In genomic region chr14:68306934-68307758, GRCh38 we compare ENCODE assay signal across 11 cellular contexts.
DNase-seq lines count a peak whose midpoint lies in the region; ATAC-seq and TF ChIP-seq lines count a peak whose summit lies in the region.
"Had no signal": no experiment of that assay in that cellular context is flagged by ENCODE, and none has a peak within 500 bp of the region (broad histone marks: within the 10 kb centered on the region; RNA-seq: fewer than 3 reads in every experiment).

No MANE protein-coding gene starts in this region.

- DNase-seq in Daoy (ENCODE audit: low read depth), result peak; percentile 51
- DNase-seq in NCI-H2196 (lab: John Stamatoyannopoulos, UW; ENCODE audit: unreplicated experiment), result peak; percentile 96
- DNase-seq in fibroblast of lung (ENCODE audit: low read depth in 2 of 2), result peak; percentile 44 to 90
- DNase-seq in progenitor cell of endocrine pancreas (ENCODE audit: low spot score, unreplicated experiment), result peak; percentile 33
- no peak for DNase-seq in globus pallidus (ENCODE audit: low spot score)
- DNase-seq in activated naive CD8-positive, alpha-beta T cell treated with anti-CD3 and anti-CD28 coated beads, Interleukin-2, amount 50 U/mL, for 24 hours, result no peak
- DNase-seq in iPS-NIHi7 (ENCODE audit: extremely low spot score), result no peak
- DNase-seq: activated CD4-positive, alpha-beta memory T cell treated with anti-CD3 and anti-CD28 coated beads, Interleukin-2, amount 10 ng/mL, durations not matched to agents 7 days and 5 days; dermis blood vessel endothelial cell; H7 had no signal

- H3K27me3 ChIP-seq in fibroblast of lung (ENCODE audit: control insufficient read depth, insufficient read depth, low read length), result no peaks in the 10 kb centered on the region

- no peaks in the 10 kb centered on the region for H3K79me2 ChIP-seq in fibroblast of lung (ENCODE audit: control insufficient read depth, insufficient read depth, low read length)

- H3K4me3 ChIP-seq in fibroblast of lung (replicated peaks in 1 of 4; ENCODE audit: control extremely low read depth in 1 of 4, insufficient read depth in 1 of 4, low read depth in 3 of 4, low read length in 4 of 4), result no peak overlapping the region

- peaks cover 45% of the 10 kb centered on the region for H3K4me1 Mint-ChIP-seq in progenitor cell of endocrine pancreas (ENCODE audit: low read depth)
- peaks cover 33% of the 10 kb centered on the region for H3K4me1 Mint-ChIP-seq in activated naive CD8-positive, alpha-beta T cell treated with anti-CD3 and anti-CD28 coated beads, Interleukin-2, amount 50 U/mL, for 24 hours

- H3K4me2 ChIP-seq in fibroblast of lung (ENCODE audit: extremely low read depth, insufficient read depth, low read length), result peak overlapping the region; percentile 28

- H2AFZ ChIP-seq in fibroblast of lung (ENCODE audit: low read length), result no peak overlapping the region

- peaks cover 7% of the 10 kb centered on the region for H3K36me3 Mint-ChIP-seq in progenitor cell of endocrine pancreas (ENCODE audit: insufficient read depth)
- H3K36me3 Mint-ChIP-seq in activated naive CD8-positive, alpha-beta T cell treated with anti-CD3 and anti-CD28 coated beads, Interleukin-2, amount 50 U/mL, for 24 hours (ENCODE audit: low read depth), result peaks cover 4% of the 10 kb centered on the region

- peak overlapping the region; percentile 26 for H3K27ac ChIP-seq in fibroblast of lung (ENCODE audit: insufficient read depth, low read length)

- no peaks in the 10 kb centered on the region for H3K9me3 ChIP-seq in fibroblast of lung (ENCODE audit: control insufficient read depth, insufficient read depth, low read depth, low read length)

- peak overlapping the region; percentile 93 for H3K27ac Mint-ChIP-seq in progenitor cell of endocrine pancreas
- no peak overlapping the region for H3K27ac Mint-ChIP-seq in activated naive CD8-positive, alpha-beta T cell treated with anti-CD3 and anti-CD28 coated beads, Interleukin-2, amount 50 U/mL, for 24 hours
- H3K27ac Mint-ChIP-seq: activated CD4-positive, alpha-beta memory T cell treated with anti-CD3 and anti-CD28 coated beads, Interleukin-2, amount 10 ng/mL, durations not matched to agents 7 days and 5 days had no signal

- H3K36me3 ChIP-seq in fibroblast of lung (ENCODE audit: control insufficient read depth, insufficient read depth, low read length), result no peaks in the 10 kb centered on the region

- H3K4me1 ChIP-seq in fibroblast of lung (ENCODE audit: control insufficient read depth, extremely low read depth, insufficient read depth, low read length), result peaks cover 3% of the 10 kb centered on the region

- H3K9ac ChIP-seq in fibroblast of lung (ENCODE audit: insufficient read depth, low read length), result no peak overlapping the region

- H3K9me3 Mint-ChIP-seq in progenitor cell of endocrine pancreas (ENCODE audit: low read depth), result peaks cover 8% of the 10 kb centered on the region
- peaks cover 2% of the 10 kb centered on the region for H3K9me3 Mint-ChIP-seq in activated naive CD8-positive, alpha-beta T cell treated with anti-CD3 and anti-CD28 coated beads, Interleukin-2, amount 50 U/mL, for 24 hours

- peak overlapping the region; percentile 20 for H3K4me3 Mint-ChIP-seq in progenitor cell of endocrine pancreas (ENCODE audit: low read depth)
- H3K4me3 Mint-ChIP-seq in activated naive CD8-positive, alpha-beta T cell treated with anti-CD3 and anti-CD28 coated beads, Interleukin-2, amount 50 U/mL, for 24 hours, result no peak overlapping the region
- H3K4me3 Mint-ChIP-seq: activated CD4-positive, alpha-beta memory T cell treated with anti-CD3 and anti-CD28 coated beads, Interleukin-2, amount 10 ng/mL, durations not matched to agents 7 days and 5 days had no signal

- no peak for ATAC-seq in SK-N-SH treated with all-trans-retinoic acid at 6 μM for 48 hours
- ATAC-seq in activated naive CD8-positive, alpha-beta T cell treated with anti-CD3 and anti-CD28 coated beads, Interleukin-2, amount 50 U/mL, for 24 hours, result no peak

- no peaks in the 10 kb centered on the region for H3K27me3 Mint-ChIP-seq in progenitor cell of endocrine pancreas
- H3K27me3 Mint-ChIP-seq in activated naive CD8-positive, alpha-beta T cell treated with anti-CD3 and anti-CD28 coated beads, Interleukin-2, amount 50 U/mL, for 24 hours, result no peaks in the 10 kb centered on the region
- H3K27me3 Mint-ChIP-seq: activated CD4-positive, alpha-beta memory T cell treated with anti-CD3 and anti-CD28 coated beads, Interleukin-2, amount 10 ng/mL, durations not matched to agents 7 days and 5 days had no signal

- no peaks in the 10 kb centered on the region for H4K20me1 ChIP-seq in fibroblast of lung (ENCODE audit: control insufficient read depth, extremely low read depth, insufficient read depth, low read length)

- no peak for TF ChIP-seq CTCF in fibroblast of lung (conservative IDR thresholded peaks at IDR 0.05 in 1 of 2, IDR thresholded peaks at IDR 0.05 in 1 of 2; ENCODE audit: low read depth in 1 of 2, low read length in 2 of 2)
- no peak for TF ChIP-seq CTCF in progenitor cell of endocrine pancreas (IDR thresholded peaks at IDR 0.05; ENCODE audit: unreplicated experiment)

TF ChIP-seq in SK-N-SH treated with all-trans-retinoic acid at 6 μM for 48 hours, 23 proteins besides CTCF, POLR2A, EP300 and RAD21:
- no peak for TF ChIP-seq TCF4 (CRISPR knock-in tag; IDR thresholded peaks at IDR 0.05; ENCODE audit: borderline replicate concordance)
- no peak for TF ChIP-seq ZFP30 (CRISPR knock-in tag; IDR thresholded peaks at IDR 0.05)
- TF ChIP-seq OSR1 (CRISPR knock-in tag; IDR thresholded peaks at IDR 0.05), result no peak
- TF ChIP-seq PPARA (CRISPR knock-in tag; IDR thresholded peaks at IDR 0.05; ENCODE audit: borderline replicate concordance), result no peak
- TF ChIP-seq ARNTL (CRISPR knock-in tag; IDR thresholded peaks at IDR 0.05; ENCODE audit: borderline replicate concordance, low read depth), result no peak
- no peak for TF ChIP-seq TOX (CRISPR knock-in tag; IDR thresholded peaks at IDR 0.05; ENCODE audit: borderline replicate concordance)
- TF ChIP-seq ZC3H10 (CRISPR knock-in tag; IDR thresholded peaks at IDR 0.05), result no peak
- no peak for TF ChIP-seq PATZ1 (CRISPR knock-in tag; IDR thresholded peaks at IDR 0.05; ENCODE audit: borderline replicate concordance)
- TF ChIP-seq BACH2 (CRISPR knock-in tag; IDR thresholded peaks at IDR 0.05; ENCODE audit: borderline replicate concordance), result no peak

Comparison
In these comparisons a context has a peak if more than half of its experiments do, and no peak if none do; other contexts are left out.
1. DNase-seq: peak in Daoy (single experiment), NCI-H2196 (single experiment), fibroblast of lung (2 of 2) and progenitor cell of endocrine pancreas (single experiment); none in globus pallidus (single experiment), activated naive CD8-positive, alpha-beta T cell treated with anti-CD3 and anti-CD28 coated beads, Interleukin-2, amount 50 U/mL, for 24 hours (single experiment) and iPS-NIHi7 (single experiment).